14 cellular contexts compared by ENCODE assay signal in genomic region chr15:74428970-74429783, GRCh38. TPM values are rescaled to one million over a fixed set of nuclear protein-coding genes. Genes with fewer than 3 reads are reported as not detected.
DNase-seq lines count a peak whose midpoint lies in the region; ATAC-seq, FAIRE-seq and TF ChIP-seq lines count a peak whose summit lies in the region.
"Had no signal": no experiment of that assay in that cellular context is flagged by ENCODE, and none has a peak within 500 bp of the region (broad histone marks: within the 10 kb centered on the region; RNA-seq: fewer than 3 reads in every experiment).

No MANE protein-coding gene starts in this region.

- H3K4me3 Mint-ChIP-seq in endothelial cell (ENCODE audit: unreplicated experiment) = peak overlapping the region; percentile 17

- no peak for ATAC-seq in GM21717 (IDR thresholded peaks at IDR 0.05; ENCODE audit: unreplicated experiment)
- no peak for ATAC-seq in GM19328 (IDR thresholded peaks at IDR 0.05; ENCODE audit: unreplicated experiment)
- ATAC-seq in HG03460 (IDR thresholded peaks at IDR 0.05; ENCODE audit: unreplicated experiment) = no peak

- no peak overlapping the region for H3K4me3 ChIP-seq in BLaER1
- H3K4me3 ChIP-seq: right atrium auricular region had no signal

- peaks cover 47% of the 10 kb centered on the region for H3K4me1 Mint-ChIP-seq in endothelial cell (ENCODE audit: unreplicated experiment)

- DNase-seq in GM12892 (ENCODE audit: insufficient read length) = no peak
- DNase-seq in SKM-1 (lab: John Stamatoyannopoulos, UW; ENCODE audit: unreplicated experiment) = peak; percentile 32
- DNase-seq in endothelial cell (ENCODE audit: low spot score) = no peak
- no peak for DNase-seq in NCI-H82 treated with DMSO at 0.1 percent for 48 hours (lab: John Stamatoyannopoulos, UW; ENCODE audit: unreplicated experiment)
- DNase-seq: COR-L47; effector CD8-positive, alpha-beta T cell; H9; NCI-H2029 treated with DMSO at 0.1 percent for 48 hours; SW 1271 had no signal

- peak; percentile 14 for FAIRE-seq in GM12892 (lab: Jason Lieb, UNC)

- peak overlapping the region; percentile 54 for H3K27ac ChIP-seq in BLaER1
- H3K27ac ChIP-seq: right atrium auricular region had no signal

- H3K4me1 ChIP-seq in BLaER1 = peaks cover 79% of the 10 kb centered on the region

- no peaks in the 10 kb centered on the region for H3K9me3 ChIP-seq in BLaER1
- H3K9me3 ChIP-seq: right atrium auricular region had no signal

- peaks cover 34% of the 10 kb centered on the region for H3K27me3 ChIP-seq in BLaER1
- H3K27me3 ChIP-seq: right atrium auricular region had no signal

- no peaks in the 10 kb centered on the region for H3K36me3 ChIP-seq in BLaER1
- H3K36me3 ChIP-seq: right atrium auricular region had no signal

- peaks cover 9% of the 10 kb centered on the region for H3K36me3 Mint-ChIP-seq in endothelial cell (ENCODE audit: low read depth, unreplicated experiment)

- peaks cover 24% of the 10 kb centered on the region for H4K20me1 ChIP-seq in BLaER1

- H3K27me3 Mint-ChIP-seq in endothelial cell (ENCODE audit: unreplicated experiment) = peaks cover 5% of the 10 kb centered on the region

- H3K27ac Mint-ChIP-seq in endothelial cell (ENCODE audit: unreplicated experiment) = no peak overlapping the region

- peak overlapping the region; percentile 17; the same call in 1 of the 2 replicates for H3K9ac ChIP-seq in BLaER1

- TF ChIP-seq POLR2A in GM12892 (IDR thresholded peaks at IDR 0.05; ENCODE audit: low read depth, low read length) = no peak

- H3K4me2 ChIP-seq in BLaER1 = peak overlapping the region; percentile 99

- H3K9me3 Mint-ChIP-seq in endothelial cell (ENCODE audit: unreplicated experiment) = no peaks in the 10 kb centered on the region
- H3K9me3 Mint-ChIP-seq: H9 had no signal

- no peak for TF ChIP-seq CTCF in endothelial cell (IDR thresholded peaks at IDR 0.05; ENCODE audit: unreplicated experiment)

RNA-seq across cellular contexts. Expression of gene SEMA7A, which starts 4.6 kb away (rescaled TPM):
- polyA plus RNA-seq in GM12892 (2012; ENCODE audit: missing spikeins) = 61.4 TPM
- 41.4 TPM for total RNA-seq in endothelial cell (ENCODE audit: unreplicated experiment)

RNA-seq across cellular contexts. Expression of gene UBL7, which starts 31.8 kb away (rescaled TPM):
- 62.5 TPM for polyA plus RNA-seq in GM12892 (2012; ENCODE audit: missing spikeins)
- total RNA-seq in endothelial cell (ENCODE audit: unreplicated experiment) = 79.9 TPM
